Comparison of ENCODE assay signal across 16 cellular contexts in the genomic region with DNA sequence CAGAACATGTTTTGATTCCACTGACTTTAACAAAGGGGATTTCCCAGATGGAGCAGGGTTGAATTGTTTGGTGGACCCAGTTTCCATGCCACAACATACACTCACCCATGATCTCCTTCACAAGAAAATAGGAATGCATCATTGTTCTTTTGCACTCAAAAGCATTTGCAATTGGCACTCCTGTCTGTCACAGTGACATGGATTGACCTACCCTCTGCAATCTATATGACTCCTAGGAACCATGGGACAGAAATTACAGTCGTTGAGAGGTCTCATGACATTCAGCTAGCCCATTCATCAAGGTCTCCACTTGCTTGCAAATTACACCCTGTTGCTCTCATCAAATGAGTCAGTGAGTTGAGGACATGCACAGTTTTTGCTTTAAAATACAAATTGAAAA.
DNase-seq lines count a peak whose midpoint lies in the region; TF ChIP-seq lines count a peak whose summit lies in the region.
"Had no signal": no experiment of that assay in that cellular context is flagged by ENCODE, and none has a peak within 500 bp of the region (broad histone marks: within the 10 kb centered on the region; RNA-seq: fewer than 3 reads in every experiment).

No MANE protein-coding gene starts in this region.

- peak overlapping the region in 6 of 11 experiments; percentile 73 to 89 (median 86); a peak in 11 of 22 replicates for H3K4me2 ChIP-seq in BLaER1 treated with 17β-estradiol and CSF1 and Interleukin-3, amounts not matched to agents 10 nM and 100 nM
- H3K4me2 ChIP-seq in neural cell (ENCODE audit: low read length), result no peak overlapping the region
- H3K4me2 ChIP-seq in neural progenitor cell, result no peak overlapping the region
- H3K4me2 ChIP-seq: GM23338 had no signal

- H3K9me3 ChIP-seq in BLaER1 treated with 17β-estradiol and CSF1 and Interleukin-3, amounts not matched to agents 10 nM and 100 nM (replicated peaks in 1 of 11), result peaks cover 50 to 79% (median 67%) of the 10 kb centered on the region in 11 experiments
- H3K9me3 ChIP-seq in neural cell (ENCODE audit: low read length) (no peaks in the 10 kb centered on the region), neural progenitor cell (ENCODE audit: low read depth) (no peaks in the 10 kb centered on the region)

- TF ChIP-seq CTCF in neural cell (IDR thresholded peaks at IDR 0.05; ENCODE audit: poor library complexity, severe bottlenecking), result no peak
- no peak for TF ChIP-seq CTCF in neural progenitor cell (IDR thresholded peaks at IDR 0.05)

- no peaks in the 10 kb centered on the region for H3K4me1 Mint-ChIP-seq in neural progenitor cell
- H3K4me1 Mint-ChIP-seq: H9 had no signal

- TF ChIP-seq EP300 in neural cell (conservative IDR thresholded peaks at IDR 0.05; ENCODE audit: poor library complexity, severe bottlenecking), result peak; percentile 80

- no peaks in the 10 kb centered on the region for H4K20me1 ChIP-seq in BLaER1 treated with 17β-estradiol and CSF1 and Interleukin-3, amounts not matched to agents 10 nM and 100 nM
- H4K20me1 ChIP-seq in neural cell (ENCODE audit: insufficient read depth) (no peaks in the 10 kb centered on the region), neural progenitor cell (ENCODE audit: low read depth) (no peaks in the 10 kb centered on the region)

- DNase-seq in NCI-H2227 treated with DMSO at 0.1 percent for 48 hours (lab: John Stamatoyannopoulos, UW), result peak; percentile 91
- DNase-seq in neural progenitor cell (ENCODE audit: low spot score), result no peak
- DNase-seq in SIG-M5 treated with dmso at 0.1 percent for 504 hours (lab: John Stamatoyannopoulos, UW; ENCODE audit: unreplicated experiment), result no peak
- no peak for DNase-seq in NK-92 (lab: John Stamatoyannopoulos, UW; ENCODE audit: unreplicated experiment)
- DNase-seq: C1 segment of cervical spinal cord; Calu3; CD4-positive, alpha-beta memory T cell; COR-L47; DMS53; DMS79 treated with DMSO at 0.1 percent for 48 hours; GF-D8; H9 had no signal

- H3K36me3 ChIP-seq in BLaER1 treated with 17β-estradiol and CSF1 and Interleukin-3, amounts not matched to agents 10 nM and 100 nM, result peaks cover 0 to 29% (median 0%) of the 10 kb centered on the region in 11 experiments; a peak in 3 of 22 replicates
- no peaks in the 10 kb centered on the region for H3K36me3 ChIP-seq in neural cell (ENCODE audit: insufficient read depth, low read length)
- no peaks in the 10 kb centered on the region for H3K36me3 ChIP-seq in neural progenitor cell

- H3K27me3 ChIP-seq in BLaER1 treated with 17β-estradiol and CSF1 and Interleukin-3, amounts not matched to agents 10 nM and 100 nM, result no peaks in the 10 kb centered on the region
- no peaks in the 10 kb centered on the region for H3K27me3 ChIP-seq in neural cell (ENCODE audit: insufficient read depth, low read depth, low read length)
- H3K27me3 ChIP-seq in neural progenitor cell, result no peaks in the 10 kb centered on the region

- no peak overlapping the region for H3K9ac ChIP-seq in BLaER1 treated with 17β-estradiol and CSF1 and Interleukin-3, amounts not matched to agents 10 nM and 100 nM
- no peak overlapping the region for H3K9ac ChIP-seq in neural cell (ENCODE audit: low read length)
- no peak overlapping the region for H3K9ac ChIP-seq in neural progenitor cell

- H2AFZ ChIP-seq in neural cell (ENCODE audit: low read depth, low read length), result no peak overlapping the region
- no peak overlapping the region for H2AFZ ChIP-seq in neural progenitor cell (replicated peaks)
- H2AFZ ChIP-seq: GM23338 had no signal

- H3K79me2 ChIP-seq in neural cell (replicated peaks; ENCODE audit: insufficient read depth, low read length), result no peaks in the 10 kb centered on the region
- no peaks in the 10 kb centered on the region for H3K79me2 ChIP-seq in neural progenitor cell (ENCODE audit: low read depth)

- no peak overlapping the region for H3K27ac Mint-ChIP-seq in neural progenitor cell
- H3K27ac Mint-ChIP-seq: B cell; CD4-positive, alpha-beta memory T cell; GM23338; H9 had no signal

- H3F3A ChIP-seq in neural cell (ENCODE audit: insufficient read depth, low read length, poor library complexity, severe bottlenecking), result no peaks in the 10 kb centered on the region
- H3F3A ChIP-seq in neural progenitor cell (ENCODE audit: low read depth), result no peaks in the 10 kb centered on the region

- H3K27me3 Mint-ChIP-seq in neural progenitor cell (ENCODE audit: insufficient read depth, low read depth), result no peaks in the 10 kb centered on the region
- H3K27me3 Mint-ChIP-seq: B cell; CD4-positive, alpha-beta memory T cell had no signal

- peak overlapping the region in 1 of 10 experiments; percentile 11; a peak in 1 of 20 replicates for H3K4me3 ChIP-seq in BLaER1 treated with 17β-estradiol and CSF1 and Interleukin-3, amounts not matched to agents 10 nM and 100 nM
- H3K4me3 ChIP-seq in neural cell (ENCODE audit: low read length), result no peak overlapping the region
- H3K4me3 ChIP-seq in neural progenitor cell, result no peak overlapping the region
- H3K4me3 ChIP-seq: GM23338 had no signal

- no peaks in the 10 kb centered on the region for H3K9me2 ChIP-seq in neural cell (ENCODE audit: insufficient read depth, low read length)

- H3K9me3 Mint-ChIP-seq in neural progenitor cell, result peaks cover 11% of the 10 kb centered on the region

- H3K27ac ChIP-seq in BLaER1 treated with 17β-estradiol and CSF1 and Interleukin-3, amounts not matched to agents 10 nM and 100 nM, result no peak overlapping the region
- peak overlapping the region; percentile 7 for H3K27ac ChIP-seq in neural cell (ENCODE audit: low read length)
- H3K27ac ChIP-seq in neural progenitor cell, result no peak overlapping the region

- no peaks in the 10 kb centered on the region for H3K36me3 Mint-ChIP-seq in neural progenitor cell
- H3K36me3 Mint-ChIP-seq: CD4-positive, alpha-beta memory T cell had no signal

- H3K4me3 Mint-ChIP-seq in neural progenitor cell, result no peak overlapping the region
- H3K4me3 Mint-ChIP-seq: B cell; CD4-positive, alpha-beta memory T cell; GM23338; H9 had no signal

- H3K4me1 ChIP-seq in BLaER1 treated with 17β-estradiol and CSF1 and Interleukin-3, amounts not matched to agents 10 nM and 100 nM, result peaks cover 35 to 75% (median 56%) of the 10 kb centered on the region in 10 experiments
- no peaks in the 10 kb centered on the region for H3K4me1 ChIP-seq in neural progenitor cell

- no peak for TF ChIP-seq RAD21 in neural cell (conservative IDR thresholded peaks at IDR 0.05)

TF ChIP-seq in neural cell, 6 proteins besides CTCF, POLR2A, EP300 and RAD21:
- TF ChIP-seq POLR2AphosphoS5 (IDR thresholded peaks at IDR 0.05), result peak; percentile 80
- TF ChIP-seq, protein P1, sequence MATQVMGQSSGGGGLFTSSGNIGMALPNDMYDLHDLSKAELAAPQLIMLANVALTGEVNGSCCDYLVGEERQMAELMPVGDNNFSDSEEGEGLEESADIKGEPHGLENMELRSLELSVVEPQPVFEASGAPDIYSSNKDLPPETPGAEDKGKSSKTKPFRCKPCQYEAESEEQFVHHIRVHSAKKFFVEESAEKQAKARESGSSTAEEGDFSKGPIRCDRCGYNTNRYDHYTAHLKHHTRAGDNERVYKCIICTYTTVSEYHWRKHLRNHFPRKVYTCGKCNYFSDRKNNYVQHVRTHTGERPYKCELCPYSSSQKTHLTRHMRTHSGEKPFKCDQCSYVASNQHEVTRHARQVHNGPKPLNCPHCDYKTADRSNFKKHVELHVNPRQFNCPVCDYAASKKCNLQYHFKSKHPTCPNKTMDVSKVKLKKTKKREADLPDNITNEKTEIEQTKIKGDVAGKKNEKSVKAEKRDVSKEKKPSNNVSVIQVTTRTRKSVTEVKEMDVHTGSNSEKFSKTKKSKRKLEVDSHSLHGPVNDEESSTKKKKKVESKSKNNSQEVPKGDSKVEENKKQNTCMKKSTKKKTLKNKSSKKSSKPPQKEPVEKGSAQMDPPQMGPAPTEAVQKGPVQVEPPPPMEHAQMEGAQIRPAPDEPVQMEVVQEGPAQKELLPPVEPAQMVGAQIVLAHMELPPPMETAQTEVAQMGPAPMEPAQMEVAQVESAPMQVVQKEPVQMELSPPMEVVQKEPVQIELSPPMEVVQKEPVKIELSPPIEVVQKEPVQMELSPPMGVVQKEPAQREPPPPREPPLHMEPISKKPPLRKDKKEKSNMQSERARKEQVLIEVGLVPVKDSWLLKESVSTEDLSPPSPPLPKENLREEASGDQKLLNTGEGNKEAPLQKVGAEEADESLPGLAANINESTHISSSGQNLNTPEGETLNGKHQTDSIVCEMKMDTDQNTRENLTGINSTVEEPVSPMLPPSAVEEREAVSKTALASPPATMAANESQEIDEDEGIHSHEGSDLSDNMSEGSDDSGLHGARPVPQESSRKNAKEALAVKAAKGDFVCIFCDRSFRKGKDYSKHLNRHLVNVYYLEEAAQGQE (IDR thresholded peaks at IDR 0.05; ENCODE audit: borderline replicate concordance), result peak; percentile 64
- TF ChIP-seq MXI1 (conservative IDR thresholded peaks at IDR 0.05; ENCODE audit: poor library complexity, severe bottlenecking), result no peak

Comparison
In these comparisons a context has a peak if more than half of its experiments do, and no peak if none do; other contexts are left out.
1. H3K4me2 ChIP-seq: peak in BLaER1 treated with 17β-estradiol and CSF1 and Interleukin-3, amounts not matched to agents 10 nM and 100 nM (6 of 11); none in neural cell (single experiment) and neural progenitor cell (single experiment).